In genomic region chr12:8396225-8397071, GRCh38 we compare ENCODE assay signal across 1 cellular context.
TF ChIP-seq lines count a peak whose summit lies in the region.

No MANE protein-coding gene starts in this region.

TF ChIP-seq in GM23338, 12 proteins besides CTCF, POLR2A, EP300 and RAD21:
- peak; percentile 21; the same call in 1 of the 2 replicates for TF ChIP-seq ZNF462 (CRISPR knock-in tag; IDR thresholded peaks at IDR 0.05)
TF ChIP-seq in GM23338: peak in this region for 1; not testable (repeated sequence) for 11.
